Comparison of ENCODE assay signal across 3 cellular contexts in the genomic region with DNA sequence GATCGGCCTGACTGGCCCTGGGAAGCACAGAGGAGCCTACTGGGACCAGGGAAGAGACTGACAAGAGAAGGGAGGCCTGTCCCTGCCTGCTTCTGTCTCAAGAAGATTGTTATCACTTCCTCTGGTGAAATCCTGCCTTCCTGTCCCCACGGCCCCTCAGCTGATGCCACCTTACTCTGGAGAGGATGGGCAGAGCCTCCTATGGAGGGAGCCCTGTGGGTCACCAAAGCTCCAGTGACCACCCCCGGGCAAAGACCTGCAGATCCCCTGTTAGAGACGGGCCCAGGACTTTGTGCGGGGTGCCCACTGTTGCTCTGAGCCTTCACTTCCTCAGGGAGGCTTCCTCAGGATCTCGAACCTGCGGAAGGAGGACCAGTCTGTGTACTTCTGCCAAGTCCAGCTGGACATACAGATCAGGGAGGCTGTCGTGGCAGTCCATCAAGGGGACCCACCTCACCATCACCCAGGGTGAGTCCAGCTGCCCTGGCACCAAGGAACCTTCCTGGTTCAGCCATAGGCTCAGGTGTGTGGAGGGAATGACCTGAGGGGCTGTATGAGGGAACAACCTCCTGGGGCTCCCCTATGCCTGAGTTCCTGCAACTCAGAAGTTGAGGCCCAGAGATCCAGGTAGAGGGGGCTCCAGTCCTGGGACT.
TF ChIP-seq lines count a peak whose summit lies in the region.

No MANE protein-coding gene starts in this region.

TF ChIP-seq in SK-N-SH, 30 proteins besides CTCF, POLR2A, EP300 and RAD21 (continued from another document):
- TF ChIP-seq, protein P1, sequence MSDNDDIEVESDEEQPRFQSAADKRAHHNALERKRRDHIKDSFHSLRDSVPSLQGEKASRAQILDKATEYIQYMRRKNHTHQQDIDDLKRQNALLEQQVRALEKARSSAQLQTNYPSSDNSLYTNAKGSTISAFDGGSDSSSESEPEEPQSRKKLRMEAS (IDR thresholded peaks at IDR 0.05; ENCODE audit: low read depth): no peak
- TF ChIP-seq TAF1 (IDR thresholded peaks at IDR 0.05; ENCODE audit: borderline replicate concordance, low read depth, low read length): no peak
- TF ChIP-seq, protein P2, sequence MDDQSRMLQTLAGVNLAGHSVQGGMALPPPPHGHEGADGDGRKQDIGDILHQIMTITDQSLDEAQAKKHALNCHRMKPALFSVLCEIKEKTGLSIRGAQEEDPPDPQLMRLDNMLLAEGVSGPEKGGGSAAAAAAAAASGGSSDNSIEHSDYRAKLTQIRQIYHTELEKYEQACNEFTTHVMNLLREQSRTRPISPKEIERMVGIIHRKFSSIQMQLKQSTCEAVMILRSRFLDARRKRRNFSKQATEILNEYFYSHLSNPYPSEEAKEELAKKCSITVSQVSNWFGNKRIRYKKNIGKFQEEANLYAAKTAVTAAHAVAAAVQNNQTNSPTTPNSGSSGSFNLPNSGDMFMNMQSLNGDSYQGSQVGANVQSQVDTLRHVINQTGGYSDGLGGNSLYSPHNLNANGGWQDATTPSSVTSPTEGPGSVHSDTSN (IDR thresholded peaks at IDR 0.05): no peak

TF ChIP-seq in SK-N-SH treated with all-trans-retinoic acid at 6 μM for 48 hours, 23 proteins besides CTCF, POLR2A, EP300 and RAD21 (continued from another document):
- TF ChIP-seq, protein P3, sequence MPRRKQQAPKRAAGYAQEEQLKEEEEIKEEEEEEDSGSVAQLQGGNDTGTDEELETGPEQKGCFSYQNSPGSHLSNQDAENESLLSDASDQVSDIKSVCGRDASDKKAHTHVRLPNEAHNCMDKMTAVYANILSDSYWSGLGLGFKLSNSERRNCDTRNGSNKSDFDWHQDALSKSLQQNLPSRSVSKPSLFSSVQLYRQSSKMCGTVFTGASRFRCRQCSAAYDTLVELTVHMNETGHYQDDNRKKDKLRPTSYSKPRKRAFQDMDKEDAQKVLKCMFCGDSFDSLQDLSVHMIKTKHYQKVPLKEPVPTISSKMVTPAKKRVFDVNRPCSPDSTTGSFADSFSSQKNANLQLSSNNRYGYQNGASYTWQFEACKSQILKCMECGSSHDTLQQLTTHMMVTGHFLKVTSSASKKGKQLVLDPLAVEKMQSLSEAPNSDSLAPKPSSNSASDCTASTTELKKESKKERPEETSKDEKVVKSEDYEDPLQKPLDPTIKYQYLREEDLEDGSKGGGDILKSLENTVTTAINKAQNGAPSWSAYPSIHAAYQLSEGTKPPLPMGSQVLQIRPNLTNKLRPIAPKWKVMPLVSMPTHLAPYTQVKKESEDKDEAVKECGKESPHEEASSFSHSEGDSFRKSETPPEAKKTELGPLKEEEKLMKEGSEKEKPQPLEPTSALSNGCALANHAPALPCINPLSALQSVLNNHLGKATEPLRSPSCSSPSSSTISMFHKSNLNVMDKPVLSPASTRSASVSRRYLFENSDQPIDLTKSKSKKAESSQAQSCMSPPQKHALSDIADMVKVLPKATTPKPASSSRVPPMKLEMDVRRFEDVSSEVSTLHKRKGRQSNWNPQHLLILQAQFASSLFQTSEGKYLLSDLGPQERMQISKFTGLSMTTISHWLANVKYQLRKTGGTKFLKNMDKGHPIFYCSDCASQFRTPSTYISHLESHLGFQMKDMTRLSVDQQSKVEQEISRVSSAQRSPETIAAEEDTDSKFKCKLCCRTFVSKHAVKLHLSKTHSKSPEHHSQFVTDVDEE (CRISPR knock-in tag; IDR thresholded peaks at IDR 0.05): no peak
- TF ChIP-seq TCF4 (CRISPR knock-in tag; IDR thresholded peaks at IDR 0.05; ENCODE audit: borderline replicate concordance) (no peak), CSDC2 (CRISPR knock-in tag; IDR thresholded peaks at IDR 0.05) (no peak), ARNTL (CRISPR knock-in tag; IDR thresholded peaks at IDR 0.05; ENCODE audit: borderline replicate concordance, low read depth) (no peak), PPARA (CRISPR knock-in tag; IDR thresholded peaks at IDR 0.05; ENCODE audit: borderline replicate concordance) (no peak), RARB (CRISPR knock-in tag; IDR thresholded peaks at IDR 0.05) (no peak), ISL1 (CRISPR knock-in tag; IDR thresholded peaks at IDR 0.05) (no peak), TOX (CRISPR knock-in tag; IDR thresholded peaks at IDR 0.05; ENCODE audit: borderline replicate concordance) (no peak), ZFP3 (CRISPR knock-in tag; IDR thresholded peaks at IDR 0.05) (no peak), ZFP30 (CRISPR knock-in tag; IDR thresholded peaks at IDR 0.05) (no peak), OSR1 (CRISPR knock-in tag; IDR thresholded peaks at IDR 0.05) (no peak), ZC3H10 (CRISPR knock-in tag; IDR thresholded peaks at IDR 0.05) (no peak), ZNF565 (CRISPR knock-in tag; conservative IDR thresholded peaks at IDR 0.05; ENCODE audit: low read depth) (no peak)
- TF ChIP-seq, protein P4, sequence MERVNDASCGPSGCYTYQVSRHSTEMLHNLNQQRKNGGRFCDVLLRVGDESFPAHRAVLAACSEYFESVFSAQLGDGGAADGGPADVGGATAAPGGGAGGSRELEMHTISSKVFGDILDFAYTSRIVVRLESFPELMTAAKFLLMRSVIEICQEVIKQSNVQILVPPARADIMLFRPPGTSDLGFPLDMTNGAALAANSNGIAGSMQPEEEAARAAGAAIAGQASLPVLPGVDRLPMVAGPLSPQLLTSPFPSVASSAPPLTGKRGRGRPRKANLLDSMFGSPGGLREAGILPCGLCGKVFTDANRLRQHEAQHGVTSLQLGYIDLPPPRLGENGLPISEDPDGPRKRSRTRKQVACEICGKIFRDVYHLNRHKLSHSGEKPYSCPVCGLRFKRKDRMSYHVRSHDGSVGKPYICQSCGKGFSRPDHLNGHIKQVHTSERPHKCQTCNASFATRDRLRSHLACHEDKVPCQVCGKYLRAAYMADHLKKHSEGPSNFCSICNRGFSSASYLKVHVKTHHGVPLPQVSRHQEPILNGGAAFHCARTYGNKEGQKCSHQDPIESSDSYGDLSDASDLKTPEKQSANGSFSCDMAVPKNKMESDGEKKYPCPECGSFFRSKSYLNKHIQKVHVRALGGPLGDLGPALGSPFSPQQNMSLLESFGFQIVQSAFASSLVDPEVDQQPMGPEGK (CRISPR knock-in tag; IDR thresholded peaks at IDR 0.05; ENCODE audit: borderline replicate concordance): no peak
- TF ChIP-seq, protein P5, sequence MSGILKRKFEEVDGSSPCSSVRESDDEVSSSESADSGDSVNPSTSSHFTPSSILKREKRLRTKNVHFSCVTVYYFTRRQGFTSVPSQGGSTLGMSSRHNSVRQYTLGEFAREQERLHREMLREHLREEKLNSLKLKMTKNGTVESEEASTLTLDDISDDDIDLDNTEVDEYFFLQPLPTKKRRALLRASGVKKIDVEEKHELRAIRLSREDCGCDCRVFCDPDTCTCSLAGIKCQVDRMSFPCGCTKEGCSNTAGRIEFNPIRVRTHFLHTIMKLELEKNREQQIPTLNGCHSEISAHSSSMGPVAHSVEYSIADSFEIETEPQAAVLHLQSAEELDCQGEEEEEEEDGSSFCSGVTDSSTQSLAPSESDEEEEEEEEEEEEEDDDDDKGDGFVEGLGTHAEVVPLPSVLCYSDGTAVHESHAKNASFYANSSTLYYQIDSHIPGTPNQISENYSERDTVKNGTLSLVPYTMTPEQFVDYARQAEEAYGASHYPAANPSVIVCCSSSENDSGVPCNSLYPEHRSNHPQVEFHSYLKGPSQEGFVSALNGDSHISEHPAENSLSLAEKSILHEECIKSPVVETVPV (CRISPR knock-in tag; IDR thresholded peaks at IDR 0.05): no peak
- TF ChIP-seq, protein P6, sequence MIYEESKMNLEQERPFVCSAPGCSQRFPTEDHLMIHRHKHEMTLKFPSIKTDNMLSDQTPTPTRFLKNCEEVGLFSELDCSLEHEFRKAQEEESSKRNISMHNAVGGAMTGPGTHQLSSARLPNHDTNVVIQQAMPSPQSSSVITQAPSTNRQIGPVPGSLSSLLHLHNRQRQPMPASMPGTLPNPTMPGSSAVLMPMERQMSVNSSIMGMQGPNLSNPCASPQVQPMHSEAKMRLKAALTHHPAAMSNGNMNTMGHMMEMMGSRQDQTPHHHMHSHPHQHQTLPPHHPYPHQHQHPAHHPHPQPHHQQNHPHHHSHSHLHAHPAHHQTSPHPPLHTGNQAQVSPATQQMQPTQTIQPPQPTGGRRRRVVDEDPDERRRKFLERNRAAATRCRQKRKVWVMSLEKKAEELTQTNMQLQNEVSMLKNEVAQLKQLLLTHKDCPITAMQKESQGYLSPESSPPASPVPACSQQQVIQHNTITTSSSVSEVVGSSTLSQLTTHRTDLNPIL (CRISPR knock-in tag; IDR thresholded peaks at IDR 0.05; ENCODE audit: low read depth): no peak

TF ChIP-seq in PFSK-1, 5 proteins besides CTCF, POLR2A, EP300 and RAD21 (continued from another document):
- TF ChIP-seq, protein P7, sequence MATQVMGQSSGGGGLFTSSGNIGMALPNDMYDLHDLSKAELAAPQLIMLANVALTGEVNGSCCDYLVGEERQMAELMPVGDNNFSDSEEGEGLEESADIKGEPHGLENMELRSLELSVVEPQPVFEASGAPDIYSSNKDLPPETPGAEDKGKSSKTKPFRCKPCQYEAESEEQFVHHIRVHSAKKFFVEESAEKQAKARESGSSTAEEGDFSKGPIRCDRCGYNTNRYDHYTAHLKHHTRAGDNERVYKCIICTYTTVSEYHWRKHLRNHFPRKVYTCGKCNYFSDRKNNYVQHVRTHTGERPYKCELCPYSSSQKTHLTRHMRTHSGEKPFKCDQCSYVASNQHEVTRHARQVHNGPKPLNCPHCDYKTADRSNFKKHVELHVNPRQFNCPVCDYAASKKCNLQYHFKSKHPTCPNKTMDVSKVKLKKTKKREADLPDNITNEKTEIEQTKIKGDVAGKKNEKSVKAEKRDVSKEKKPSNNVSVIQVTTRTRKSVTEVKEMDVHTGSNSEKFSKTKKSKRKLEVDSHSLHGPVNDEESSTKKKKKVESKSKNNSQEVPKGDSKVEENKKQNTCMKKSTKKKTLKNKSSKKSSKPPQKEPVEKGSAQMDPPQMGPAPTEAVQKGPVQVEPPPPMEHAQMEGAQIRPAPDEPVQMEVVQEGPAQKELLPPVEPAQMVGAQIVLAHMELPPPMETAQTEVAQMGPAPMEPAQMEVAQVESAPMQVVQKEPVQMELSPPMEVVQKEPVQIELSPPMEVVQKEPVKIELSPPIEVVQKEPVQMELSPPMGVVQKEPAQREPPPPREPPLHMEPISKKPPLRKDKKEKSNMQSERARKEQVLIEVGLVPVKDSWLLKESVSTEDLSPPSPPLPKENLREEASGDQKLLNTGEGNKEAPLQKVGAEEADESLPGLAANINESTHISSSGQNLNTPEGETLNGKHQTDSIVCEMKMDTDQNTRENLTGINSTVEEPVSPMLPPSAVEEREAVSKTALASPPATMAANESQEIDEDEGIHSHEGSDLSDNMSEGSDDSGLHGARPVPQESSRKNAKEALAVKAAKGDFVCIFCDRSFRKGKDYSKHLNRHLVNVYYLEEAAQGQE (IDR thresholded peaks at IDR 0.05; ENCODE audit: insufficient read depth in 1 of 2, low read depth in 2 of 2, low read length in 2 of 2): no peak
